23 cellular contexts compared by ENCODE assay signal in the genomic region with DNA sequence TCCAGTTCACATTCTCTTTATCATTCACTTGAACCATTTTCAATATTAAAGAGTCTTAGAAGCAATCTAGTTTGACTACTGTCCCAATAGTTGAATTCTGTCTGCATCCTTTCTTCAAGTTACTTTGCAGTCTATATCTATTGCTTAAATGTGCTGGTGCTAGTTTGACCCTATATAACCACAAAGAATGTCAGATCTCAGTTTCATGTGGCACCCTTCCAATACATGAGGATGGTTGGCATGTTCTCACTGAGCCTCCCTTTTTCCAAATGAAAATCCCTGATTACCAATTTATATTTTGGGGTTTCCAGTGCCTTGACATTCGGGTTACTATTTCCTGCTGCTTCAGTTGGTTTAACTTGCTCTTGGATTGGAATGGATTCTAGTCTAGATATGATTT.
DNase-seq lines count a peak whose midpoint lies in the region; ATAC-seq and TF ChIP-seq lines count a peak whose summit lies in the region.
"Had no signal": no experiment of that assay in that cellular context is flagged by ENCODE, and none has a peak within 500 bp of the region (broad histone marks: within the 10 kb centered on the region; RNA-seq: fewer than 3 reads in every experiment).

No MANE protein-coding gene starts in this region.

- H3K4me3 Mint-ChIP-seq in activated naive CD8-positive, alpha-beta T cell treated with anti-CD3 and anti-CD28 coated beads, Interleukin-2, amount 50 U/mL, for 24 hours: no peak overlapping the region
- H3K4me3 Mint-ChIP-seq: brain; T-helper 2 cell treated with Interferon-gamma antibody and Interleukin-4, amounts not matched to agents 5 μg/mL and 100 μg/mL, for 36 hours had no signal

- H3K4me3 ChIP-seq in retinal pigment epithelial cell (ENCODE audit: low read length) (no peak overlapping the region), esophagus squamous epithelium (no peak overlapping the region)
- H3K4me3 ChIP-seq: BLaER1, SJSA1 had no signal

- 61 to 82% methylated on average over 1 of the region's 1 CpG for WGBS in esophagus squamous epithelium, 2 donors

- no peaks in the 10 kb centered on the region for H3K4me1 ChIP-seq in esophagus squamous epithelium
- H3K4me1 ChIP-seq: BLaER1, SJSA1 had no signal

- H3K27ac Mint-ChIP-seq in activated naive CD8-positive, alpha-beta T cell treated with anti-CD3 and anti-CD28 coated beads, Interleukin-2, amount 50 U/mL, for 24 hours: no peak overlapping the region
- H3K27ac Mint-ChIP-seq: T-helper 2 cell treated with Interferon-gamma antibody and Interleukin-4, amounts not matched to agents 5 μg/mL and 100 μg/mL, for 36 hours had no signal

- no peak for TF ChIP-seq CTCF in RWPE1 (conservative IDR thresholded peaks at IDR 0.05; ENCODE audit: low read depth)
- no peak for TF ChIP-seq CTCF in retinal pigment epithelial cell (conservative IDR thresholded peaks at IDR 0.05; ENCODE audit: low read depth, low read length)
- TF ChIP-seq CTCF in esophagus squamous epithelium (IDR thresholded peaks at IDR 0.05): no peak

- intact Hi-C loops in esophagus squamous epithelium (cut with DNase I): no loop called here

- H3K27ac ChIP-seq in RWPE1: no peak overlapping the region
- H3K27ac ChIP-seq in esophagus squamous epithelium: no peak overlapping the region
- H3K27ac ChIP-seq: 22Rv1, BLaER1, SJSA1 had no signal

- POLR2A ChIA-PET in RWPE1 (lab: Yijun Ruan, JAX; ENCODE audit: low non-redundant PET): no interaction called here

- no peak for TF ChIP-seq POLR2A in esophagus squamous epithelium (IDR thresholded peaks at IDR 0.05)

- peaks cover 5% of the 10 kb centered on the region for H3K36me3 Mint-ChIP-seq in activated naive CD8-positive, alpha-beta T cell treated with anti-CD3 and anti-CD28 coated beads, Interleukin-2, amount 50 U/mL, for 24 hours (ENCODE audit: low read depth)

- no peaks in the 10 kb centered on the region for H3K36me3 ChIP-seq in esophagus squamous epithelium
- H3K36me3 ChIP-seq: BLaER1, SJSA1 had no signal

- no peak for ATAC-seq in activated naive CD8-positive, alpha-beta T cell treated with anti-CD3 and anti-CD28 coated beads, Interleukin-2, amount 50 U/mL, for 24 hours
- ATAC-seq: esophagus mucosa, sciatic nerve had no signal

- H3K27me3 ChIP-seq in esophagus squamous epithelium: no peaks in the 10 kb centered on the region
- H3K27me3 ChIP-seq: BLaER1, SJSA1 had no signal

- CTCF ChIA-PET in RWPE1 (lab: Yijun Ruan, JAX): no interaction called here

- H3K9me3 Mint-ChIP-seq in activated naive CD8-positive, alpha-beta T cell treated with anti-CD3 and anti-CD28 coated beads, Interleukin-2, amount 50 U/mL, for 24 hours: no peaks in the 10 kb centered on the region
- H3K9me3 Mint-ChIP-seq: T-helper 2 cell treated with Interferon-gamma antibody and Interleukin-4, amounts not matched to agents 5 μg/mL and 100 μg/mL, for 36 hours had no signal

- DNase-seq in DMS 273 (lab: John Stamatoyannopoulos, UW; ENCODE audit: unreplicated experiment) (peak; percentile 24), DMS 273 treated with DMSO at 0.1 percent for 48 hours (lab: John Stamatoyannopoulos, UW) (no peak), RWPE1 (ENCODE audit: low spot score) (peak; percentile 1), fibroblast of gingiva (ENCODE audit: low read depth) (peak; percentile 56), retinal pigment epithelial cell (ENCODE audit: low read depth) (peak; percentile 46), KG1 (lab: John Stamatoyannopoulos, UW) (no peak), esophagus squamous epithelium (lab: John Stamatoyannopoulos, UW) (no peak)
- no peak for DNase-seq in activated naive CD8-positive, alpha-beta T cell treated with anti-CD3 and anti-CD28 coated beads, Interleukin-2, amount 50 U/mL, for 24 hours
- DNase-seq: activated CD4-positive, alpha-beta T cell treated with anti-CD3 and anti-CD28 coated beads for 1 hour; activated gamma-delta T cell treated with Interleukin-2 at 50 U/mL for 16 hours; H7; Kasumi-1; NCI-H146; NCI-H2227 treated with DMSO at 0.1 percent for 48 hours; nucleus accumbens; stimulated activated CD4-positive, alpha-beta T cell treated with anti-CD3 and anti-CD28 coated beads, Interleukin-2, amount 100 ng/mL, for 24 hours had no signal

- H3K4me1 Mint-ChIP-seq in activated naive CD8-positive, alpha-beta T cell treated with anti-CD3 and anti-CD28 coated beads, Interleukin-2, amount 50 U/mL, for 24 hours: peaks cover 2% of the 10 kb centered on the region

- no peaks in the 10 kb centered on the region for H3K9me3 ChIP-seq in esophagus squamous epithelium
- H3K9me3 ChIP-seq: BLaER1, SJSA1 had no signal

- no peaks in the 10 kb centered on the region for H3K27me3 Mint-ChIP-seq in activated naive CD8-positive, alpha-beta T cell treated with anti-CD3 and anti-CD28 coated beads, Interleukin-2, amount 50 U/mL, for 24 hours
- H3K27me3 Mint-ChIP-seq: brain had no signal

Comparison
In these comparisons a context has a peak if more than half of its experiments do, and no peak if none do; other contexts are left out.
1. DNase-seq: peak in DMS 273 (single experiment), RWPE1 (single experiment), fibroblast of gingiva (single experiment) and retinal pigment epithelial cell (single experiment); none in DMS 273 treated with DMSO at 0.1 percent for 48 hours (single experiment), KG1 (single experiment), activated naive CD8-positive, alpha-beta T cell treated with anti-CD3 and anti-CD28 coated beads, Interleukin-2, amount 50 U/mL, for 24 hours (single experiment) and esophagus squamous epithelium (single experiment).